In the genomic region with DNA sequence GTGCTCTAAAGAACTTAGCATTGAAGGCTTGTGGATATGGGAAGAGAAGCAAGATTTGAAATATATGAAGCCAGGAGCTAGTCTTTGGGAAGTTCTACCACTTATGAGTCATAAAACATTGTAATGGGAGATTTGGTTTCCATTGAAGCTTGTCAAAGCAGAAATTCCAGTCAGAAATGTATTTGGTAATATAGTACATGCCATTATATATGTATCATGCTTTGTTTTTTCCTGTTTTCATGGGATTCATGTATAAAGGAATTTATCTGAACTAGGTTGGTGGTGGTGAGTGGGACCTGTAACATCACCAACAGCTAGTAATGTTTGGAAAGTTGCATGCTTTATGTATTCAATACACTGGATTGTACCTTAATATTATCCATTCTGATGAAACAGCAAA, we compare ENCODE assay signal across 21 cellular contexts. TPM values are rescaled to one million over a fixed set of nuclear protein-coding genes. Genes with fewer than 3 reads are reported as not detected.
DNase-seq lines count a peak whose midpoint lies in the region; ATAC-seq and TF ChIP-seq lines count a peak whose summit lies in the region.
"Had no signal": no experiment of that assay in that cellular context is flagged by ENCODE, and none has a peak within 500 bp of the region (broad histone marks: within the 10 kb centered on the region; RNA-seq: fewer than 3 reads in every experiment).

No MANE protein-coding gene starts in this region.

- ATAC-seq in foreskin keratinocyte, result peak; percentile 91
- ATAC-seq in HG02973 (IDR thresholded peaks at IDR 0.05; ENCODE audit: unreplicated experiment), result no peak
- ATAC-seq: GM12878 had no signal

- DNase-seq in HT1080 (ENCODE audit: low read depth) (peak; percentile 44), amniotic epithelial cell (ENCODE audit: low read depth) (peak; percentile 62), dermis blood vessel endothelial cell (peak; percentile 6), foreskin keratinocyte (peak; percentile 64 to 80), iPS-NIHi11 (ENCODE audit: low spot score) (no peak), NCI-H69 (lab: John Stamatoyannopoulos, UW) (no peak), NCI-H774 (lab: John Stamatoyannopoulos, UW) (no peak)
- DNase-seq: Calu3; CD4-positive, alpha-beta memory T cell; GF-D8; Kasumi-1; MM.1S; NCI-H1092; NCI-H2081; NCI-H2171 treated with DMSO at 0.1 percent for 48 hours; NCI-H446 treated with DMSO at 0.1 percent for 48 hours; NK-92 treated with Interleukin-12 subunit alpha and Interleukin-12 subunit beta, amount 100 ng/mL, for 24 hours; Right ventricle myocardium superior had no signal

- peaks cover 12% of the 10 kb centered on the region for H3K4me1 ChIP-seq in foreskin keratinocyte
- H3K4me1 ChIP-seq: BLaER1 had no signal

- peak overlapping the region; percentile 66 for H3K27ac ChIP-seq in foreskin keratinocyte
- H3K27ac ChIP-seq: BLaER1 had no signal

- H3K27me3 ChIP-seq in foreskin keratinocyte, result no peaks in the 10 kb centered on the region

- TF ChIP-seq CTCF in foreskin keratinocyte (conservative IDR thresholded peaks at IDR 0.05), result no peak

RNA-seq across cellular contexts. Expression of a gene that starts 14.6 kb away (rescaled TPM):
- not detected in 2 replicates for total RNA-seq in HT1080 (2014; rRNA removed; shearing (Covaris generic))
- polyA plus RNA-seq in HT1080 (2015; cell fraction: cytosol; rRNA removed), result not detected in 2 replicates
- polyA plus RNA-seq in HT1080 (2015; cell fraction: nucleus; rRNA removed), result not detected in 2 replicates
- not detected in 2 replicates for total RNA-seq in dermis blood vessel endothelial cell
- not detected in 2 replicates for total RNA-seq in foreskin keratinocyte
- polyA plus RNA-seq in foreskin keratinocyte, result not detected in 2 replicates
- total RNA-seq: Calu3; CD4-positive, alpha-beta memory T cell; GM12878; Right ventricle myocardium superior had no signal
- polyA plus RNA-seq: CD4-positive, alpha-beta memory T cell; GM12878 had no signal

Comparison
In these comparisons a context has a peak if more than half of its experiments do, and no peak if none do; other contexts are left out.
1. DNase-seq: peak in HT1080 (single experiment), amniotic epithelial cell (single experiment), dermis blood vessel endothelial cell (single experiment) and foreskin keratinocyte (2 of 2); none in iPS-NIHi11 (single experiment), NCI-H69 (single experiment) and NCI-H774 (single experiment).